11 cellular contexts compared by ENCODE assay signal in genomic region chr7:156650042-156650441, GRCh38. TPM values are rescaled to one million over a fixed set of nuclear protein-coding genes. Genes with fewer than 3 reads are reported as not detected.
A peak's percentile ranks its signal among the peaks of the same experiment; 100 is the strongest.
DNase-seq lines count a peak whose midpoint lies in the region; ATAC-seq and TF ChIP-seq lines count a peak whose summit lies in the region.
"Had no signal": no experiment of that assay in that cellular context is flagged by ENCODE, and none has a peak within 500 bp of the region (broad histone marks: within the 10 kb centered on the region; RNA-seq: fewer than 3 reads in every experiment).

No MANE protein-coding gene starts in this region.

- H2AFZ ChIP-seq in HCT116 (ENCODE audit: low read depth, low read length, poor library complexity, severe bottlenecking): no peak overlapping the region

- no TSS peak for BruUV-seq in HCT116 (replicated peaks; lab: Mats Ljungman, UMichigan)

- DNase-seq in COLO668 (lab: John Stamatoyannopoulos, UW; ENCODE audit: unreplicated experiment) (peak; percentile 26), HCT116 (ENCODE audit: low read depth, low spot score) (peak; percentile 33), left lung (peak in 1 of 2 donors; percentile 77), mesenteric fat pad (ENCODE audit: low spot score) (no peak), vagina (ENCODE audit: extremely low spot score in 2 of 2) (no peak), suprapubic skin (ENCODE audit: low spot score in 2 of 2) (no peak)
- peak; percentile 29 for DNase-seq in activated CD4-positive, alpha-beta memory T cell treated with anti-CD3 and anti-CD28 coated beads, Interleukin-2, amount 10 ng/mL, durations not matched to agents 7 days and 5 days
- no peak for DNase-seq in stimulated activated CD4-positive, alpha-beta T cell treated with anti-CD3 and anti-CD28 coated beads, Interleukin-4, amount 100 ng/mL, for 24 hours
- DNase-seq: naive thymus-derived CD4-positive, alpha-beta T cell had no signal

- TF ChIP-seq POLR2A in HCT116 (IDR thresholded peaks at IDR 0.05; ENCODE audit: borderline replicate concordance, extremely low read depth, insufficient read depth, insufficient read length) (no peak), vagina (IDR thresholded peaks at IDR 0.05) (no peak), suprapubic skin (IDR thresholded peaks at IDR 0.05) (no peak)

- no peaks in the 10 kb centered on the region for H3K9me3 ChIP-seq in HCT116 (ENCODE audit: control insufficient read depth in 1 of 2, insufficient read depth in 1 of 2, low read depth in 1 of 2, low read length in 2 of 2)
- H3K9me3 ChIP-seq in left lung: no peaks in the 10 kb centered on the region
- H3K9me3 ChIP-seq in vagina: no peaks in the 10 kb centered on the region
- no peaks in the 10 kb centered on the region for H3K9me3 ChIP-seq in suprapubic skin

- no peak overlapping the region for H3K4me3 Mint-ChIP-seq in activated CD4-positive, alpha-beta memory T cell treated with anti-CD3 and anti-CD28 coated beads, Interleukin-2, amount 10 ng/mL, durations not matched to agents 7 days and 5 days
- H3K4me3 Mint-ChIP-seq: naive thymus-derived CD4-positive, alpha-beta T cell; stimulated activated memory B cell treated with anti-CD40 and anti-IgM and Interleukin-4, amounts not matched to agents 10 μg/mL and 1 μg/mL and 100 μg/mL, for 72 hours had no signal

- CTCF ChIA-PET in HCT116 (lab: Charles Lee): no interaction called here
- CTCF ChIA-PET in activated CD4-positive, alpha-beta memory T cell treated with anti-CD3 and anti-CD28 coated beads, Interleukin-2, amount 10 ng/mL, durations not matched to agents 7 days and 5 days (lab: Charles Lee): interaction anchor here (0.5 to 0.9 kb wide), 2 partner anchors 9 to 177 kb away, joined by 3 to 4 read pairs; partner anchors contain the start of gene RNF32

- no peaks in the 10 kb centered on the region for H3K9me2 ChIP-seq in HCT116 (ENCODE audit: insufficient read depth)

- H3K4me2 ChIP-seq in HCT116 (ENCODE audit: low read length): no peak overlapping the region

- H3K4me3 ChIP-seq in HCT116 (replicated peaks in 1 of 2; ENCODE audit: low read depth in 1 of 2, low read length in 2 of 2) (no peak overlapping the region), left lung (no peak overlapping the region), vagina (no peak overlapping the region), suprapubic skin (no peak overlapping the region)
- H3K4me3 ChIP-seq: SK-N-MC had no signal

- peaks cover 2% of the 10 kb centered on the region for H3K4me1 Mint-ChIP-seq in activated CD4-positive, alpha-beta memory T cell treated with anti-CD3 and anti-CD28 coated beads, Interleukin-2, amount 10 ng/mL, durations not matched to agents 7 days and 5 days

- H3K27me3 Mint-ChIP-seq in activated CD4-positive, alpha-beta memory T cell treated with anti-CD3 and anti-CD28 coated beads, Interleukin-2, amount 10 ng/mL, durations not matched to agents 7 days and 5 days: peaks cover 24% of the 10 kb centered on the region

- POLR2A ChIA-PET in HCT116 (lab: Charles Lee): no interaction called here
- POLR2A ChIA-PET in activated CD4-positive, alpha-beta memory T cell treated with anti-CD3 and anti-CD28 coated beads, Interleukin-2, amount 10 ng/mL, durations not matched to agents 7 days and 5 days (lab: Charles Lee): interaction anchor here (0.9 to 1.8 kb wide), 2 partner anchors 9 to 129 kb away, joined by 3 to 5 read pairs; partner anchors contain the start of gene RNF32

- no peak overlapping the region for H3K27ac ChIP-seq in HCT116 (ENCODE audit: low read depth, low read length)
- H3K27ac ChIP-seq in left lung: no peak overlapping the region
- H3K27ac ChIP-seq in vagina: no peak overlapping the region
- no peak overlapping the region for H3K27ac ChIP-seq in suprapubic skin
- H3K27ac ChIP-seq: SK-N-MC had no signal

- H3K4me1 ChIP-seq in HCT116 (ENCODE audit: control insufficient read depth in 1 of 2, insufficient read depth in 2 of 2, low read length in 2 of 2): 0 out of 4 replicates have a peak, but pooled peaks cover 0 to 7% of the 10 kb centered on the region in 2 experiments
- H3K4me1 ChIP-seq in left lung: no peaks in the 10 kb centered on the region
- no peaks in the 10 kb centered on the region for H3K4me1 ChIP-seq in vagina
- no peaks in the 10 kb centered on the region for H3K4me1 ChIP-seq in suprapubic skin

- peak; percentile 42 to 63 (median 61); a peak in 5 of 6 replicates for TF ChIP-seq CTCF in HCT116 (IDR thresholded peaks at IDR 0.05 in 2 of 3, conservative IDR thresholded peaks at IDR 0.05 in 1 of 3; ENCODE audit: borderline replicate concordance in 1 of 3, insufficient read depth in 1 of 3, low read depth in 2 of 3, low read length in 2 of 3)
- no peak for TF ChIP-seq CTCF in left lung (IDR thresholded peaks at IDR 0.05)
- TF ChIP-seq CTCF in vagina (IDR thresholded peaks at IDR 0.05): no peak
- TF ChIP-seq CTCF in suprapubic skin (IDR thresholded peaks at IDR 0.05): no peak

- intact Hi-C loops in HCT116 (cut with micrococcal nuclease) (loop anchor here (2.0 to 5.0 kb wide), 2 partner anchors 112 to 167 kb away; no protein-coding TSS in a partner anchor), left lung (cut with DNase I) (no loop called here), vagina (cut with DNase I) (no loop called here)

- no peak overlapping the region for H3K9ac ChIP-seq in HCT116 (ENCODE audit: low read length)

- WGBS in suprapubic skin: 64% methylated on average over 8 of the region's 9 CpGs

- RAD21 ChIA-PET in HCT116 (lab: Charles Lee; ENCODE audit: low non-redundant PET in 1 of 2, low total read pairs in 2 of 2, uncharacterized antibody in 2 of 2, unreplicated experiment in 2 of 2): no interaction called here

- TF ChIP-seq RAD21 in HCT116 (IDR thresholded peaks at IDR 0.05; ENCODE audit: low read depth): peak; percentile 70

- no peak overlapping the region for H3K27ac Mint-ChIP-seq in activated CD4-positive, alpha-beta memory T cell treated with anti-CD3 and anti-CD28 coated beads, Interleukin-2, amount 10 ng/mL, durations not matched to agents 7 days and 5 days
- H3K27ac Mint-ChIP-seq: stimulated activated memory B cell treated with anti-CD40 and anti-IgM and Interleukin-4, amounts not matched to agents 10 μg/mL and 1 μg/mL and 100 μg/mL, for 72 hours had no signal

- TF ChIP-seq EP300 in suprapubic skin (IDR thresholded peaks at IDR 0.05): no peak

- no peaks in the 10 kb centered on the region for H3K79me2 ChIP-seq in HCT116 (ENCODE audit: insufficient read depth, low read length)

- no peaks in the 10 kb centered on the region for H3K36me3 Mint-ChIP-seq in activated CD4-positive, alpha-beta memory T cell treated with anti-CD3 and anti-CD28 coated beads, Interleukin-2, amount 10 ng/mL, durations not matched to agents 7 days and 5 days (ENCODE audit: low read depth)

- H3K9me3 Mint-ChIP-seq in activated CD4-positive, alpha-beta memory T cell treated with anti-CD3 and anti-CD28 coated beads, Interleukin-2, amount 10 ng/mL, durations not matched to agents 7 days and 5 days: no peaks in the 10 kb centered on the region
- H3K9me3 Mint-ChIP-seq: stimulated activated memory B cell treated with anti-CD40 and anti-IgM and Interleukin-4, amounts not matched to agents 10 μg/mL and 1 μg/mL and 100 μg/mL, for 72 hours had no signal

- H3K36me3 ChIP-seq in HCT116 (ENCODE audit: control insufficient read depth in 1 of 2, insufficient read depth in 2 of 2, low read length in 2 of 2) (no peaks in the 10 kb centered on the region), left lung (no peaks in the 10 kb centered on the region), vagina (no peaks in the 10 kb centered on the region), suprapubic skin (no peaks in the 10 kb centered on the region)

- H3K27me3 ChIP-seq in HCT116 (ENCODE audit: insufficient read depth, low read length): no peaks in the 10 kb centered on the region
- H3K27me3 ChIP-seq in left lung: peaks cover 0 to 19% of the 10 kb centered on the region in 2 donors
- H3K27me3 ChIP-seq in vagina: no peaks in the 10 kb centered on the region
- peaks cover 12% of the 10 kb centered on the region for H3K27me3 ChIP-seq in suprapubic skin

- ATAC-seq in HCT116: peak; percentile 99
- ATAC-seq in left lung: peak; percentile 86
- ATAC-seq: naive thymus-derived CD4-positive, alpha-beta T cell; stimulated activated memory B cell treated with anti-CD40 and anti-IgM and Interleukin-4, amounts not matched to agents 10 μg/mL and 1 μg/mL and 100 μg/mL, for 72 hours had no signal

- no peaks in the 10 kb centered on the region for H4K20me1 ChIP-seq in HCT116 (ENCODE audit: insufficient read depth)

TF ChIP-seq in HCT116, 20 proteins besides CTCF, POLR2A, EP300 and RAD21:
- TF ChIP-seq TCF7L2 (IDR thresholded peaks at IDR 0.05; ENCODE audit: borderline replicate concordance, extremely low read depth, insufficient read depth, insufficient read length): peak; percentile 38
- no peak; the same call in 1 of the 2 replicates for TF ChIP-seq CBX3 (IDR thresholded peaks at IDR 0.05; ENCODE audit: low read depth)

RNA-seq across cellular contexts. Expression of gene RNF32, which starts 9.5 kb away (rescaled TPM):
- total RNA-seq in HCT116 (2021; ENCODE audit: unreplicated experiment): 3.4 TPM
- 2.0 and 2.9 TPM in 2 replicates for polyA plus RNA-seq in HCT116 (2012)
- total RNA-seq in activated CD4-positive, alpha-beta memory T cell treated with anti-CD3 and anti-CD28 coated beads, Interleukin-2, amount 10 ng/mL, durations not matched to agents 7 days and 5 days: 1 to 10 TPM; 3.4 to 4.1 TPM
- total RNA-seq in left lung: 1 to 10 TPM in 1 of 2 donors, under 1 TPM in 1; 0.85 to 2.0 TPM
- not detected for total RNA-seq in mesenteric fat pad
- not detected for total RNA-seq in vagina
- under 1 TPM in 2 of 4 donors, not detected in 2; 0.29 to 0.32 TPM for total RNA-seq in suprapubic skin

Comparison
In these comparisons a context has a peak if more than half of its experiments do, and no peak if none do; other contexts are left out.
1. DNase-seq: peak in COLO668 (single experiment), HCT116 (single experiment) and activated CD4-positive, alpha-beta memory T cell treated with anti-CD3 and anti-CD28 coated beads, Interleukin-2, amount 10 ng/mL, durations not matched to agents 7 days and 5 days (single experiment); none in stimulated activated CD4-positive, alpha-beta T cell treated with anti-CD3 and anti-CD28 coated beads, Interleukin-4, amount 100 ng/mL, for 24 hours (single experiment), mesenteric fat pad (single experiment), vagina (0 of 2) and suprapubic skin (0 of 2).
2. CTCF ChIP-seq: peak in HCT116 (3 of 3); none in left lung (0 of 2), vagina (0 of 3) and suprapubic skin (0 of 2).